In genomic region chr1:4489992-4490391, GRCh38 we compare ENCODE assay signal across 4 cellular contexts.
DNase-seq lines count a peak whose midpoint lies in the region; TF ChIP-seq lines count a peak whose summit lies in the region.
"Not testable (repeated sequence)": the region's sequence is repeated elsewhere in the genome, so short reads cannot be mapped to it uniquely, and the experiment has no call there.

No MANE protein-coding gene starts in this region.

- H3K4me2 ChIP-seq in BLaER1 treated with 17β-estradiol and CSF1 and Interleukin-3, amounts not matched to agents 10 nM and 100 nM: peak overlapping the region; percentile 57 to 86 (median 81)
- H3K4me2 ChIP-seq in OCI-LY7 (ENCODE audit: low read length): peak overlapping the region; percentile 63
- H3K4me2 ChIP-seq in osteoblast (ENCODE audit: insufficient read depth, low read length): not testable (repeated sequence)

- peaks cover 33 to 94% (median 70%) of the 10 kb centered on the region in 10 experiments for H3K4me1 ChIP-seq in BLaER1 treated with 17β-estradiol and CSF1 and Interleukin-3, amounts not matched to agents 10 nM and 100 nM
- peaks cover 58% of the 10 kb centered on the region for H3K4me1 ChIP-seq in OCI-LY7 (ENCODE audit: insufficient read depth, low read length, poor library complexity, severe bottlenecking)
- not testable (repeated sequence) for H3K4me1 ChIP-seq in osteoblast (ENCODE audit: insufficient read depth, low read length)

- CTCF ChIA-PET in OCI-LY7 (lab: Charles Lee; ENCODE audit: unreplicated experiment): not testable (repeated sequence)

- peak overlapping the region in 3 of 11 experiments; percentile 61 to 63 (median 61); a peak in 5 of 22 replicates for H3K27ac ChIP-seq in BLaER1 treated with 17β-estradiol and CSF1 and Interleukin-3, amounts not matched to agents 10 nM and 100 nM
- peak overlapping the region; percentile 71 for H3K27ac ChIP-seq in OCI-LY7 (ENCODE audit: low read depth, low read length, poor library complexity, severe bottlenecking)
- not testable (repeated sequence) for H3K27ac ChIP-seq in osteoblast (ENCODE audit: low read depth, low read length)

- peak; percentile 28 for DNase-seq in NAMALWA (ENCODE audit: low spot score)
- peak; percentile 80 for DNase-seq in OCI-LY7 (ENCODE audit: low spot score)
- DNase-seq in osteoblast (ENCODE audit: insufficient read length, low spot score, missing footprints): peak; percentile 48

- not testable (repeated sequence) for H3K79me2 ChIP-seq in OCI-LY7 (ENCODE audit: insufficient read depth, low read depth, low read length); osteoblast (ENCODE audit: insufficient read depth, low read length)

- not testable (repeated sequence) for H3K9me2 ChIP-seq in OCI-LY7 (ENCODE audit: insufficient read depth, low read length)

- TF ChIP-seq CTCF in OCI-LY7 (conservative IDR thresholded peaks at IDR 0.05; ENCODE audit: low read length); osteoblast (IDR thresholded peaks at IDR 0.05; ENCODE audit: extremely low read depth, low read depth, low read length): not testable (repeated sequence)

- not testable (repeated sequence) for H4K20me1 ChIP-seq in BLaER1 treated with 17β-estradiol and CSF1 and Interleukin-3, amounts not matched to agents 10 nM and 100 nM; OCI-LY7 (ENCODE audit: insufficient read depth, low read length); osteoblast (ENCODE audit: insufficient read depth, low read length)

- intact Hi-C loops in OCI-LY7 (cut with micrococcal nuclease; ENCODE audit: unreplicated experiment): loop anchor here (10.0 kb wide), 1 partner anchor 575 kb away; no protein-coding TSS in a partner anchor

- H3K27me3 ChIP-seq in BLaER1 treated with 17β-estradiol and CSF1 and Interleukin-3, amounts not matched to agents 10 nM and 100 nM: peaks cover 0 to 13% (median 0%) of the 10 kb centered on the region in 11 experiments; a peak in 3 of 22 replicates
- H3K27me3 ChIP-seq in osteoblast (ENCODE audit: insufficient read depth, low read length): not testable (repeated sequence)

- not testable (repeated sequence) for H3K4me3 ChIP-seq in BLaER1 treated with 17β-estradiol and CSF1 and Interleukin-3, amounts not matched to agents 10 nM and 100 nM; osteoblast (ENCODE audit: insufficient read depth, low read length)
- H3K4me3 ChIP-seq in OCI-LY7 (ENCODE audit: low read depth, low read length, poor library complexity, severe bottlenecking): peak overlapping the region; percentile 32

- not testable (repeated sequence) for H2AFZ ChIP-seq in OCI-LY7 (ENCODE audit: low read length); osteoblast (ENCODE audit: low read length)

- H3K9ac ChIP-seq in BLaER1 treated with 17β-estradiol and CSF1 and Interleukin-3, amounts not matched to agents 10 nM and 100 nM: peak overlapping the region in 1 of 11 experiments; percentile 32; a peak in 1 of 22 replicates

- H3K9me3 ChIP-seq in BLaER1 treated with 17β-estradiol and CSF1 and Interleukin-3, amounts not matched to agents 10 nM and 100 nM (replicated peaks in 1 of 11): peaks cover 0 to 26% (median 4%) of the 10 kb centered on the region in 11 experiments; a peak in 6 of 22 replicates
- not testable (repeated sequence) for H3K9me3 ChIP-seq in OCI-LY7 (ENCODE audit: low read length); osteoblast (ENCODE audit: low read depth, low read length)

- POLR2A ChIA-PET in OCI-LY7 (lab: Charles Lee): not testable (repeated sequence)

- BruUV-seq in OCI-LY7 (replicated peaks; lab: Mats Ljungman, UMichigan): not testable (repeated sequence)

- H3K36me3 ChIP-seq in BLaER1 treated with 17β-estradiol and CSF1 and Interleukin-3, amounts not matched to agents 10 nM and 100 nM; OCI-LY7 (ENCODE audit: insufficient read depth, low read length); osteoblast (ENCODE audit: insufficient read depth, low read length): not testable (repeated sequence)

Comparison
In these comparisons a context has a peak if more than half of its experiments do, and no peak if none do; other contexts are left out.
1. DNase-seq: peak in every context shown above with its lines; median percentile 80 in OCI-LY7; 48 in osteoblast; 28 in NAMALWA.